In the genomic region with DNA sequence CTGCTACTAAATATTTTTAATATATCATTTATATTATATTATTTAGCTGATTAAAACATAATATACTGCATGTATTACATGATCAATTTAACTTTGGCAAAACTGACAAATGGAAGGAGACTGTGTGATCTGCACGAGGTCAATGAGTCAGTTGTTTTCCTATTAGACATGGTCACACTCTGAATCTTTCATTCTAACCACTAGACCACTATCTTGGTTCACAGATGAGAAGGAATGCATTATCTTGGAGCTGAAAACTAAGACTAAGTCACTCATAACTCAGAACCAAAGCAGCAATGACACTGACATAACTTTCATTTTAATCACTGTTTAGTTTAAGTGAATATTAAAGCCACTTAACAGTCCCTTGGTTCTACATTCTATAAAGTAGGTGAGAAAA, we compare ENCODE assay signal across 1 cellular context.
TF ChIP-seq lines count a peak whose summit lies in the region.

No MANE protein-coding gene starts in this region.

TF ChIP-seq in GM12878, 131 proteins besides CTCF, POLR2A, EP300 and RAD21:
- TF ChIP-seq EGR1 (IDR thresholded peaks at IDR 0.05; ENCODE audit: borderline replicate concordance in 1 of 2, low read depth in 2 of 2, low read length in 2 of 2) (no peak), ASH2L (IDR thresholded peaks at IDR 0.05; ENCODE audit: borderline replicate concordance, low read depth) (no peak), ZNF24 (IDR thresholded peaks at IDR 0.05) (peak; percentile 26; the same call in 1 of the 2 replicates), JUNB (IDR thresholded peaks at IDR 0.05) (peak; percentile 56), CREM (IDR thresholded peaks at IDR 0.05; ENCODE audit: low read depth) (0 out of 2 replicates have a peak, but pooled peaks have one; percentile 13), BCL11A (IDR thresholded peaks at IDR 0.05; ENCODE audit: low read depth, low read length) (no peak), HDAC2 (IDR thresholded peaks at IDR 0.05) (no peak), RUNX3 (IDR thresholded peaks at IDR 0.05; ENCODE audit: low read length) (peak; percentile 84), RFX5 (IDR thresholded peaks at IDR 0.05; ENCODE audit: low read depth, low read length) (no peak), ETV6 (conservative IDR thresholded peaks at IDR 0.05 in 1 of 2, IDR thresholded peaks at IDR 0.05 in 1 of 2; ENCODE audit: borderline replicate concordance in 1 of 2, low read depth in 1 of 2) (no peak), ZZZ3 (IDR thresholded peaks at IDR 0.05; ENCODE audit: control insufficient read depth, insufficient read length, low read depth) (no peak), ZNF207 (IDR thresholded peaks at IDR 0.05; ENCODE audit: borderline replicate concordance) (no peak), GATAD2B (conservative IDR thresholded peaks at IDR 0.05; ENCODE audit: low read depth) (no peak)
- TF ChIP-seq, protein P1, sequence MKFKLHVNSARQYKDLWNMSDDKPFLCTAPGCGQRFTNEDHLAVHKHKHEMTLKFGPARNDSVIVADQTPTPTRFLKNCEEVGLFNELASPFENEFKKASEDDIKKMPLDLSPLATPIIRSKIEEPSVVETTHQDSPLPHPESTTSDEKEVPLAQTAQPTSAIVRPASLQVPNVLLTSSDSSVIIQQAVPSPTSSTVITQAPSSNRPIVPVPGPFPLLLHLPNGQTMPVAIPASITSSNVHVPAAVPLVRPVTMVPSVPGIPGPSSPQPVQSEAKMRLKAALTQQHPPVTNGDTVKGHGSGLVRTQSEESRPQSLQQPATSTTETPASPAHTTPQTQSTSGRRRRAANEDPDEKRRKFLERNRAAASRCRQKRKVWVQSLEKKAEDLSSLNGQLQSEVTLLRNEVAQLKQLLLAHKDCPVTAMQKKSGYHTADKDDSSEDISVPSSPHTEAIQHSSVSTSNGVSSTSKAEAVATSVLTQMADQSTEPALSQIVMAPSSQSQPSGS (IDR thresholded peaks at IDR 0.05; ENCODE audit: low read length) = 0 out of 2 replicates have a peak, but pooled peaks have one; percentile 40
- TF ChIP-seq, protein P2, sequence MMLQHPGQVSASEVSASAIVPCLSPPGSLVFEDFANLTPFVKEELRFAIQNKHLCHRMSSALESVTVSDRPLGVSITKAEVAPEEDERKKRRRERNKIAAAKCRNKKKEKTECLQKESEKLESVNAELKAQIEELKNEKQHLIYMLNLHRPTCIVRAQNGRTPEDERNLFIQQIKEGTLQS (IDR thresholded peaks at IDR 0.05; ENCODE audit: borderline replicate concordance, extremely low read depth, low read depth, low read length) = no peak
- TF ChIP-seq, protein P3, sequence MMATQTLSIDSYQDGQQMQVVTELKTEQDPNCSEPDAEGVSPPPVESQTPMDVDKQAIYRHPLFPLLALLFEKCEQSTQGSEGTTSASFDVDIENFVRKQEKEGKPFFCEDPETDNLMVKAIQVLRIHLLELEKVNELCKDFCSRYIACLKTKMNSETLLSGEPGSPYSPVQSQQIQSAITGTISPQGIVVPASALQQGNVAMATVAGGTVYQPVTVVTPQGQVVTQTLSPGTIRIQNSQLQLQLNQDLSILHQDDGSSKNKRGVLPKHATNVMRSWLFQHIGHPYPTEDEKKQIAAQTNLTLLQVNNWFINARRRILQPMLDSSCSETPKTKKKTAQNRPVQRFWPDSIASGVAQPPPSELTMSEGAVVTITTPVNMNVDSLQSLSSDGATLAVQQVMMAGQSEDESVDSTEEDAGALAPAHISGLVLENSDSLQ (IDR thresholded peaks at IDR 0.05) = peak; percentile 11; the same call in 1 of the 2 replicates
